Comparison of ENCODE assay signal across 8 cellular contexts in the genomic region with DNA sequence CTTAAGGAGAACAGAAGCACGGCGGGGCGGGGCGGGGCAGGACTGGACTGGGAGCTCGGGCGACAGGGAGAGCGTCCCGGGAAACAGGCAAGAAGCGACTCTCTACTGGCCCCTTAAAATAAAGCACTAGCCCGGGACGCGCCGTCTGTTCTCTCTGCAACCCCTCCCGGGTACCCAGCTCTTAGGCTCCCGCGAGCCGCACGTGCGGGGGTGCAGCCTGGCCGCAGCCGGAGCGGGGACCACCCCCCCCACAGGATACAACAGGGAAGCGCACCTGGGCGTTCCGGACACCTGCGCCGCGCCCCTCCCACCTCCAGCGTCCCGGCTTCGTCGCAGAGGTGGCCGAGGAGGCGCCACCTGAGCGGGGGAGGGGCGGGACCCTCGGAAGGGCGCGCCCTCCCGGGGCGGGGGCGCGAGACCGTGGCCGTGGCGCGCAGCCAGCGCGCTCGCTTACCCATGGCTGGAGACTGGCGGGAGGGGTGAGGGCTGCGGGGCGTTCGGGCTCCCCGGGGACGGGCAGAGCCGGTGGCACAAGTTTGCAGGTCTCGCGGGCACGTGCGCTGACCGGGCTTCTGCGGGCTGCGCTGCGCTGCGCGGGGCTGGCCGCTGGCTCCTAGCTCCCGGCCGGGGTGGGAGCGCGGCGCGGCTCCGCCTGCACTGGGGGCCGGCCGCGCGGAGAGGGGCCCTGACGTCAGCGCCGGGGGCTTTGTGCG.
DNase-seq lines count a peak whose midpoint lies in the region; ATAC-seq and TF ChIP-seq lines count a peak whose summit lies in the region.

No MANE protein-coding gene starts in this region.

- ATAC-seq in body of pancreas (peak; percentile 81), HG02884 (IDR thresholded peaks at IDR 0.05; ENCODE audit: unreplicated experiment) (no peak), HG02938 (IDR thresholded peaks at IDR 0.05; ENCODE audit: unreplicated experiment) (no peak)
- no peak for ATAC-seq in stimulated activated memory B cell treated with anti-CD40 and anti-IgM and Interleukin-4, amounts not matched to agents 10 μg/mL and 1 μg/mL and 100 μg/mL, for 72 hours

- H3K27me3 ChIP-seq in body of pancreas: no peaks in the 10 kb centered on the region

- no peaks in the 10 kb centered on the region for H3K36me3 Mint-ChIP-seq in stimulated activated memory B cell treated with anti-CD40 and anti-IgM and Interleukin-4, amounts not matched to agents 10 μg/mL and 1 μg/mL and 100 μg/mL, for 72 hours

- TF ChIP-seq CTCF in body of pancreas (IDR thresholded peaks at IDR 0.05): peak in 1 of 7 experiments; percentile 17

- 0% methylated on average over 16 of the region's 83 CpGs; no CpG with 5 or more reads in 1 of the 2 donors for WGBS in body of pancreas, 2 donors

- no peak overlapping the region for H3K27ac Mint-ChIP-seq in stimulated activated memory B cell treated with anti-CD40 and anti-IgM and Interleukin-4, amounts not matched to agents 10 μg/mL and 1 μg/mL and 100 μg/mL, for 72 hours

- no peaks in the 10 kb centered on the region for H3K9me3 ChIP-seq in body of pancreas

- H3K4me1 ChIP-seq in body of pancreas: peaks cover 3% of the 10 kb centered on the region

- intact Hi-C loops in body of pancreas (cut with DNase I): no loop called here

- H3K27ac ChIP-seq in body of pancreas: peak overlapping the region in 2 of 4 donors; percentile 34 to 42

- H3K36me3 ChIP-seq in body of pancreas (replicated peaks in 1 of 2; ENCODE audit: insufficient read depth in 1 of 2, low read depth in 2 of 2): no peaks in the 10 kb centered on the region

- H3K9me3 Mint-ChIP-seq in stimulated activated memory B cell treated with anti-CD40 and anti-IgM and Interleukin-4, amounts not matched to agents 10 μg/mL and 1 μg/mL and 100 μg/mL, for 72 hours: no peaks in the 10 kb centered on the region

- peaks cover 5% of the 10 kb centered on the region for H3K4me1 Mint-ChIP-seq in stimulated activated memory B cell treated with anti-CD40 and anti-IgM and Interleukin-4, amounts not matched to agents 10 μg/mL and 1 μg/mL and 100 μg/mL, for 72 hours

- H3K27me3 Mint-ChIP-seq in stimulated activated memory B cell treated with anti-CD40 and anti-IgM and Interleukin-4, amounts not matched to agents 10 μg/mL and 1 μg/mL and 100 μg/mL, for 72 hours: peaks cover 10% of the 10 kb centered on the region

- TF ChIP-seq POLR2A in body of pancreas (IDR thresholded peaks at IDR 0.05): no peak

- H3K4me3 Mint-ChIP-seq in stimulated activated memory B cell treated with anti-CD40 and anti-IgM and Interleukin-4, amounts not matched to agents 10 μg/mL and 1 μg/mL and 100 μg/mL, for 72 hours: peak overlapping the region; percentile 62

- DNase-seq in EH (ENCODE audit: low read depth): peak; percentile 4
- peak; percentile 41 for DNase-seq in NCI-H146 treated with DMSO at 0.1 percent for 48 hours (lab: John Stamatoyannopoulos, UW; ENCODE audit: unreplicated experiment)
- DNase-seq in body of pancreas: peak; percentile 38 to 68 (median 44)
- peak; percentile 83 for DNase-seq in iPS-NIHi7 (ENCODE audit: extremely low spot score)
- DNase-seq in NCI-H1694 (lab: John Stamatoyannopoulos, UW): no peak

- peak overlapping the region; percentile 22 to 31 for H3K4me3 ChIP-seq in body of pancreas
